Comparison of ENCODE assay signal across 8 cellular contexts in the genomic region with DNA sequence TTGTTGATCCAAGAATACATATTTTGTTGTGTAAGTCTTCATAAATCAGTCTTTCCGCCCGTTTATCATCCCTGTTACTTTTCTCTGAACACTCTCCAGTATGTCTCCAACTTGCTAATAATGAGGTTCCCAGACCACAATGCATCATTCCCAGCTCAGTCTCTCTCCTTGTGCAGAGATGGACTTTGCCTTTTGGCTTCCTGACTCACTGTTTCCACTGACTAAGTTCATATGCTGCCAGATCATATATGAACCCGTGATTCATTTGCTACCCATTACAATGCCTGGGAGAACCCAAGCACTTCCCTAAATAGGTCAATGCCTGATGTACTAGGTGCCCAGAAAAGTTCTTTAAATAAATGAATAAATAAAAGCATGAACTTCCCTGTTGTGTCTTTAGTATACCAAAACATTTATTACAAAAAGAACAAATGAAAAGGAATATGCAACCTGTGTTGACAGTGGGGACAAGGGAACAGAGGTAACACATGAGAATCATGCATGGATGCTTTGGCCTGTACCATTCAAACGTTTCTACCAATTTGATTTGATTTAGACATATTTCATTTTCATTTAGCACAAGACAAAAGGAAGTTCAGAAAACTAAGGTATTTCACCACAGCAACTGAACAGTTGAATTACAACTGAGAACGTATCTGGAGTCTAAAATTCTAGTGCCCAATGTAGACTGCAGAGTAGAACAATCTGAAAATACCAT.
A peak's percentile ranks its signal among the peaks of the same experiment; 100 is the strongest.
DNase-seq lines count a peak whose midpoint lies in the region; ATAC-seq and TF ChIP-seq lines count a peak whose summit lies in the region.

No MANE protein-coding gene starts in this region.

- no peak for TF ChIP-seq CTCF in Loucy (conservative IDR thresholded peaks at IDR 0.05; ENCODE audit: low read length)
- no peak for TF ChIP-seq CTCF in fibroblast of lung (conservative IDR thresholded peaks at IDR 0.05 in 1 of 2, IDR thresholded peaks at IDR 0.05 in 1 of 2; ENCODE audit: low read depth in 1 of 2, low read length in 2 of 2)
- TF ChIP-seq CTCF in endothelial cell (IDR thresholded peaks at IDR 0.05; ENCODE audit: unreplicated experiment), result no peak

- H3K9me3 ChIP-seq in Loucy (ENCODE audit: insufficient read depth, low read depth, low read length) (no peaks in the 10 kb centered on the region), fibroblast of lung (ENCODE audit: control insufficient read depth, insufficient read depth, low read depth, low read length) (no peaks in the 10 kb centered on the region)

- H3K27me3 Mint-ChIP-seq in endothelial cell (ENCODE audit: unreplicated experiment), result no peaks in the 10 kb centered on the region

- no peaks in the 10 kb centered on the region for H3F3A ChIP-seq in Loucy (ENCODE audit: low read depth)

- H4K20me1 ChIP-seq in Loucy (ENCODE audit: insufficient read depth, low read length, poor library complexity, severe bottlenecking) (no peaks in the 10 kb centered on the region), fibroblast of lung (ENCODE audit: control insufficient read depth, extremely low read depth, insufficient read depth, low read length) (no peaks in the 10 kb centered on the region)

- H3K4me3 ChIP-seq in Loucy (ENCODE audit: low read length, poor library complexity, severe bottlenecking) (no peak overlapping the region), fibroblast of lung (replicated peaks in 1 of 4; ENCODE audit: control extremely low read depth in 1 of 4, insufficient read depth in 1 of 4, low read depth in 3 of 4, low read length in 4 of 4) (no peak overlapping the region)

- no peaks in the 10 kb centered on the region for H3K9me2 ChIP-seq in Loucy (replicated peaks; ENCODE audit: low read depth, low read length)

- H3K4me2 ChIP-seq in Loucy (ENCODE audit: low read depth, low read length, poor library complexity, severe bottlenecking), result peak overlapping the region; percentile 1
- no peak overlapping the region for H3K4me2 ChIP-seq in fibroblast of lung (ENCODE audit: extremely low read depth, insufficient read depth, low read length)

- peak overlapping the region; percentile 47 for H2AFZ ChIP-seq in Loucy (ENCODE audit: low read length)
- H2AFZ ChIP-seq in fibroblast of lung (ENCODE audit: low read length), result no peak overlapping the region

- H3K27ac ChIP-seq in fibroblast of lung (ENCODE audit: insufficient read depth, low read length) (no peak overlapping the region), caudate nucleus (ENCODE audit: low read depth, low read length) (no peak overlapping the region)

- no peaks in the 10 kb centered on the region for H3K4me1 Mint-ChIP-seq in endothelial cell (ENCODE audit: unreplicated experiment)

- no peaks in the 10 kb centered on the region for H3K36me3 Mint-ChIP-seq in endothelial cell (ENCODE audit: low read depth, unreplicated experiment)

- peak; percentile 60 for ATAC-seq in GM21529 (IDR thresholded peaks at IDR 0.05; ENCODE audit: unreplicated experiment)

- H3K4me3 Mint-ChIP-seq in endothelial cell (ENCODE audit: unreplicated experiment), result no peak overlapping the region

- H3K27ac Mint-ChIP-seq in endothelial cell (ENCODE audit: unreplicated experiment), result no peak overlapping the region

- H3K9ac ChIP-seq in Loucy (ENCODE audit: low read depth, low read length, poor library complexity, severe bottlenecking) (no peak overlapping the region), fibroblast of lung (ENCODE audit: insufficient read depth, low read length) (no peak overlapping the region)

- peaks cover 39% of the 10 kb centered on the region for H3K4me1 ChIP-seq in Loucy (ENCODE audit: insufficient read depth, low read length, poor library complexity, severe bottlenecking)
- no peaks in the 10 kb centered on the region for H3K4me1 ChIP-seq in fibroblast of lung (ENCODE audit: control insufficient read depth, extremely low read depth, insufficient read depth, low read length)

- H3K79me2 ChIP-seq in Loucy (ENCODE audit: insufficient read depth, low read length), result no peaks in the 10 kb centered on the region
- H3K79me2 ChIP-seq in fibroblast of lung (ENCODE audit: control insufficient read depth, insufficient read depth, low read length), result no peaks in the 10 kb centered on the region

- H3K9me3 Mint-ChIP-seq in endothelial cell (ENCODE audit: unreplicated experiment), result no peaks in the 10 kb centered on the region

- H3K27me3 ChIP-seq in Loucy (ENCODE audit: insufficient read depth, low read length, poor library complexity, severe bottlenecking) (no peaks in the 10 kb centered on the region), fibroblast of lung (ENCODE audit: control insufficient read depth, insufficient read depth, low read length) (no peaks in the 10 kb centered on the region)

- H3K36me3 ChIP-seq in Loucy (ENCODE audit: insufficient read depth, low read length) (no peaks in the 10 kb centered on the region), fibroblast of lung (ENCODE audit: control insufficient read depth, insufficient read depth, low read length) (no peaks in the 10 kb centered on the region)

- DNase-seq in EH (ENCODE audit: low read depth), result peak; percentile 84
- peak; percentile 35 to 91 for DNase-seq in fibroblast of lung (ENCODE audit: low read depth in 2 of 2)
- DNase-seq in activated effector memory CD4-positive, alpha-beta T cell treated with anti-CD3 and anti-CD28 coated beads, Interleukin-2, amount 50 U/mL, for 16 hours, result no peak
- no peak for DNase-seq in DMS79 (lab: John Stamatoyannopoulos, UW)
- no peak for DNase-seq in endothelial cell (ENCODE audit: low spot score)
- no peak for DNase-seq in caudate nucleus (lab: John Stamatoyannopoulos, UW)

Comparison
In these comparisons a context has a peak if more than half of its experiments do, and no peak if none do; other contexts are left out.
1. DNase-seq: peak in EH (single experiment) and fibroblast of lung (2 of 2); none in activated effector memory CD4-positive, alpha-beta T cell treated with anti-CD3 and anti-CD28 coated beads, Interleukin-2, amount 50 U/mL, for 16 hours (single experiment), DMS79 (single experiment), endothelial cell (single experiment) and caudate nucleus (0 of 61).